In the genomic region with DNA sequence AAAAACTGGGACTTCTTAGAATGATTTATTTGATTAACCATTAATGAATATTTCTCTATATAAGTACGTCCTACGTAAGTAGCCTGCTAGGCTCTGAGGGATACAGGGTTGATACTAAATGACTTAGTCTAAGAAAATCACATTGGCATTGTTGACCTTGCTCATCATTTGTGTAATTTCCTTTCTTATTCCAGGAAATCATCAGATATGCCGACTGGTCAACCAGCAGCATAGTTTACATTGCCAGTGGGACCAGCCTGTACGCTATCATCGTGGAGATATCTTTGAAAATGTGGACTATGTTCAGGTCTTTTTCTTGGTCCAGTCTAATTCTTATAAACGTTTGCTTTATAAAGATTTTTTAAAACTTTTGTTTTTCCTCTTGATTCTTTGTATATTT, we compare ENCODE assay signal across 37 cellular contexts.
"Had no signal": no experiment of that assay in that cellular context is flagged by ENCODE, and none has a peak within 500 bp of the region (broad histone marks: within the 10 kb centered on the region; RNA-seq: fewer than 3 reads in every experiment).

No MANE protein-coding gene starts in this region.

- H3K27me3 ChIP-seq: body of pancreas, brain microvascular endothelial cell, breast epithelium had no signal

- H3K4me3 Mint-ChIP-seq: activated B cell treated with CpG ODN at 0.5 μM for 24 hours; activated CD4-positive, alpha-beta memory T cell treated with anti-CD3 and anti-CD28 coated beads for 36 hours; activated CD4-positive, alpha-beta T cell treated with anti-CD3 and anti-CD28 coated beads, Interleukin-2, amount 10 ng/mL, durations not matched to agents 24 days and 14 days; activated CD8-positive, alpha-beta T cell treated with anti-CD3 and anti-CD28 coated beads for 36 hours; activated naive CD4-positive, alpha-beta T cell treated with anti-CD3 and anti-CD28 coated beads, Interleukin-2, amount 10 ng/mL, durations not matched to agents 7 days and 5 days; activated naive CD4-positive, alpha-beta T cell treated with anti-CD3 and anti-CD28 coated beads, Interleukin-2, amount 50 U/mL, for 24 hours; activated naive CD8-positive, alpha-beta T cell; activated naive CD8-positive, alpha-beta T cell treated with anti-CD3 and anti-CD28 coated beads, Interleukin-2, amount 10 ng/mL, durations not matched to agents 7 days and 5 days; activated naive CD8-positive, alpha-beta T cell treated with anti-CD3 and anti-CD28 coated beads, Interleukin-2, amount 50 U/mL, for 24 hours; activated T-cell treated with anti-CD3 and anti-CD28 coated beads, Interleukin-2, amount 50 U/mL, for 4 hours; activated T-cell treated with anti-CD3 and anti-CD28 coated beads, Interleukin-2, amount 50 U/mL, for 72 hours; activated T-helper 1 cell treated with anti-CD3 and anti-CD28 coated beads, Interleukin-12 subunit alpha, Interleukin-12 subunit beta, Interleukin-2, Interleukin-4 antibody, amounts not matched to agents 30 ng/mL and 10 ng/mL and 1 ng/mL, durations not matched to agents 14 hours and 24 hours and 36 hours; T-helper 1 cell treated with Interleukin-12 subunit alpha and Interleukin-12 subunit beta and Interleukin-4 antibody, amounts not matched to agents 30 μg/mL and 1 μg/mL, for 36 hours; T-helper 2 cell treated with Interferon-gamma antibody and Interleukin-4, amounts not matched to agents 5 μg/mL and 100 μg/mL, for 36 hours had no signal

- H3K4me1 Mint-ChIP-seq: activated B cell treated with CpG ODN at 0.5 μM for 24 hours had no signal

- DNase-seq: activated B cell treated with CpG ODN at 0.5 μM for 24 hours; activated CD4-positive, alpha-beta memory T cell treated with anti-CD3 and anti-CD28 coated beads for 36 hours; activated CD4-positive, alpha-beta T cell treated with anti-CD3 and anti-CD28 coated beads for 4 hours; activated CD4-positive, alpha-beta T cell treated with anti-CD3 and anti-CD28 coated beads, Interleukin-2, amount 10 ng/mL, durations not matched to agents 24 days and 14 days; activated CD4-positive, alpha-beta T cell treated with anti-CD3 and anti-CD28 coated beads, Interleukin-2, amount 50 U/mL, for 1 hour; activated CD4-positive, alpha-beta T cell treated with anti-CD3 and anti-CD28 coated beads, Interleukin-2, amount 50 U/mL, for 4 hours; activated CD4-positive, CD25-positive, alpha-beta regulatory T cell treated with anti-CD3 and anti-CD28 coated beads, Interleukin-2, amount 50 U/mL, for 72 hours; activated CD8-positive, alpha-beta memory T cell treated with anti-CD3 and anti-CD28 coated beads, Interleukin-2, amount 50 U/mL, for 4 hours; activated CD8-positive, alpha-beta T cell treated with anti-CD3 and anti-CD28 coated beads for 36 hours; activated effector memory CD4-positive, alpha-beta T cell treated with Interleukin-2 at 50 U/mL for 16 hours; activated gamma-delta T cell; activated naive CD4-positive, alpha-beta T cell treated with anti-CD3 and anti-CD28 coated beads, Interleukin-2, amount 10 ng/mL, durations not matched to agents 7 days and 5 days; activated naive CD4-positive, alpha-beta T cell treated with Interleukin-2 at 50 U/mL for 16 hours; activated naive CD8-positive, alpha-beta T cell treated with anti-CD3 and anti-CD28 coated beads, Interleukin-2, amount 10 ng/mL, durations not matched to agents 7 days and 5 days; activated naive CD8-positive, alpha-beta T cell treated with anti-CD3 and anti-CD28 coated beads, Interleukin-2, amount 50 U/mL, for 24 hours; activated T-cell treated with anti-CD3 and anti-CD28 coated beads for 4 hours; activated T-cell treated with anti-CD3 and anti-CD28 coated beads, Interleukin-2, amount 50 U/mL, for 1 hour; activated T-cell treated with anti-CD3 and anti-CD28 coated beads, Interleukin-2, amount 50 U/mL, for 4 hours; activated T-cell treated with anti-CD3 and anti-CD28 coated beads, Interleukin-2, amount 50 U/mL, for 72 hours; amygdala; anterior cingulate cortex; body of pancreas; brain microvascular endothelial cell; central memory CD4-positive, alpha-beta T cell; T-helper 1 cell; T-helper 2 cell; T-helper 9 cell had no signal

- H3K4me1 ChIP-seq: breast epithelium had no signal

- H3K27ac Mint-ChIP-seq: activated B cell treated with CpG ODN at 0.5 μM for 24 hours; activated CD4-positive, alpha-beta memory T cell treated with anti-CD3 and anti-CD28 coated beads for 36 hours; activated CD4-positive, alpha-beta T cell treated with anti-CD3 and anti-CD28 coated beads, Interleukin-2, amount 10 ng/mL, durations not matched to agents 24 days and 14 days; activated CD8-positive, alpha-beta T cell treated with anti-CD3 and anti-CD28 coated beads for 36 hours; activated naive CD4-positive, alpha-beta T cell treated with anti-CD3 and anti-CD28 coated beads, Interleukin-2, amount 10 ng/mL, durations not matched to agents 7 days and 5 days; activated naive CD4-positive, alpha-beta T cell treated with anti-CD3 and anti-CD28 coated beads, Interleukin-2, amount 50 U/mL, for 24 hours; activated naive CD8-positive, alpha-beta T cell; activated naive CD8-positive, alpha-beta T cell treated with anti-CD3 and anti-CD28 coated beads, Interleukin-2, amount 10 ng/mL, durations not matched to agents 7 days and 5 days; activated naive CD8-positive, alpha-beta T cell treated with anti-CD3 and anti-CD28 coated beads, Interleukin-2, amount 50 U/mL, for 24 hours; activated T-helper 1 cell treated with anti-CD3 and anti-CD28 coated beads, Interleukin-12 subunit alpha, Interleukin-12 subunit beta, Interleukin-2, Interleukin-4 antibody, amounts not matched to agents 30 ng/mL and 10 ng/mL and 1 ng/mL, durations not matched to agents 14 hours and 24 hours and 36 hours; activated T-helper 2 cell treated with anti-CD3 and anti-CD28 coated beads, Interferon-gamma antibody, Interleukin-2, Interleukin-4, amounts not matched to agents 10 μg/mL and 5 μg/mL and 100 μg/mL, durations not matched to agents 14 hours and 24 hours and 36 hours; T-helper 1 cell treated with Interleukin-12 subunit alpha and Interleukin-12 subunit beta and Interleukin-4 antibody, amounts not matched to agents 30 μg/mL and 1 μg/mL, for 36 hours; T-helper 2 cell treated with Interferon-gamma antibody and Interleukin-4, amounts not matched to agents 5 μg/mL and 100 μg/mL, for 36 hours had no signal

- H3K9me3 Mint-ChIP-seq: activated B cell treated with CpG ODN at 0.5 μM for 24 hours; activated CD4-positive, alpha-beta memory T cell treated with anti-CD3 and anti-CD28 coated beads for 36 hours; activated CD4-positive, alpha-beta T cell treated with anti-CD3 and anti-CD28 coated beads, Interleukin-2, amount 10 ng/mL, durations not matched to agents 24 days and 14 days; activated CD8-positive, alpha-beta T cell treated with anti-CD3 and anti-CD28 coated beads for 36 hours; activated naive CD4-positive, alpha-beta T cell treated with anti-CD3 and anti-CD28 coated beads, Interleukin-2, amount 10 ng/mL, durations not matched to agents 7 days and 5 days; activated naive CD4-positive, alpha-beta T cell treated with anti-CD3 and anti-CD28 coated beads, Interleukin-2, amount 50 U/mL, for 24 hours; activated naive CD8-positive, alpha-beta T cell treated with anti-CD3 and anti-CD28 coated beads, Interleukin-2, amount 10 ng/mL, durations not matched to agents 7 days and 5 days; activated naive CD8-positive, alpha-beta T cell treated with anti-CD3 and anti-CD28 coated beads, Interleukin-2, amount 50 U/mL, for 24 hours; activated T-cell treated with anti-CD3 and anti-CD28 coated beads, Interleukin-2, amount 50 U/mL, for 4 hours; activated T-cell treated with anti-CD3 and anti-CD28 coated beads, Interleukin-2, amount 50 U/mL, for 72 hours; activated T-helper 2 cell treated with anti-CD3 and anti-CD28 coated beads, Interferon-gamma antibody, Interleukin-2, Interleukin-4, amounts not matched to agents 10 μg/mL and 5 μg/mL and 100 μg/mL, durations not matched to agents 14 hours and 24 hours and 36 hours; T-helper 1 cell treated with Interleukin-12 subunit alpha and Interleukin-12 subunit beta and Interleukin-4 antibody, amounts not matched to agents 30 μg/mL and 1 μg/mL, for 36 hours; T-helper 2 cell treated with Interferon-gamma antibody and Interleukin-4, amounts not matched to agents 5 μg/mL and 100 μg/mL, for 36 hours had no signal

- FAIRE-seq: astrocyte, TTC549 had no signal

- ATAC-seq: activated CD8-positive, alpha-beta T cell treated with anti-CD3 and anti-CD28 coated beads for 36 hours; activated naive CD8-positive, alpha-beta T cell treated with anti-CD3 and anti-CD28 coated beads, Interleukin-2, amount 50 U/mL, for 24 hours; activated T-cell treated with anti-CD3 and anti-CD28 coated beads, Interleukin-2, amount 50 U/mL, for 4 hours; activated T-cell treated with anti-CD3 and anti-CD28 coated beads, Interleukin-2, amount 50 U/mL, for 72 hours; body of pancreas had no signal

- H3K9me3 ChIP-seq: body of pancreas, breast epithelium had no signal

- H3K27me3 Mint-ChIP-seq: activated B cell treated with CpG ODN at 0.5 μM for 24 hours; activated CD4-positive, alpha-beta memory T cell treated with anti-CD3 and anti-CD28 coated beads for 36 hours; activated CD4-positive, alpha-beta T cell treated with anti-CD3 and anti-CD28 coated beads, Interleukin-2, amount 10 ng/mL, durations not matched to agents 24 days and 14 days; activated CD8-positive, alpha-beta T cell treated with anti-CD3 and anti-CD28 coated beads for 36 hours; activated naive CD4-positive, alpha-beta T cell treated with anti-CD3 and anti-CD28 coated beads, Interleukin-2, amount 10 ng/mL, durations not matched to agents 7 days and 5 days; activated naive CD4-positive, alpha-beta T cell treated with anti-CD3 and anti-CD28 coated beads, Interleukin-2, amount 50 U/mL, for 24 hours; activated naive CD8-positive, alpha-beta T cell; activated naive CD8-positive, alpha-beta T cell treated with anti-CD3 and anti-CD28 coated beads, Interleukin-2, amount 10 ng/mL, durations not matched to agents 7 days and 5 days; activated naive CD8-positive, alpha-beta T cell treated with anti-CD3 and anti-CD28 coated beads, Interleukin-2, amount 50 U/mL, for 24 hours had no signal

- H3K4me3 ChIP-seq: body of pancreas, breast epithelium had no signal

- H3K27ac ChIP-seq: body of pancreas, brain microvascular endothelial cell, breast epithelium, VCaP had no signal
